Comparison of ENCODE assay signal across 30 cellular contexts in genomic region chr21:45199201-45199600, GRCh38.
"Had no signal": no experiment of that assay in that cellular context is flagged by ENCODE, and none has a peak within 500 bp of the region (broad histone marks: within the 10 kb centered on the region; RNA-seq: fewer than 3 reads in every experiment).

No MANE protein-coding gene starts in this region.

- H3K4me3 Mint-ChIP-seq: activated CD4-positive, alpha-beta memory T cell treated with anti-CD3 and anti-CD28 coated beads for 36 hours; activated CD4-positive, alpha-beta T cell treated with anti-CD3 and anti-CD28 coated beads for 36 hours; activated CD4-positive, alpha-beta T cell treated with anti-CD3 and anti-CD28 coated beads, Interleukin-2, amount 10 ng/mL, durations not matched to agents 24 days and 14 days; activated naive CD4-positive, alpha-beta T cell treated with anti-CD3 and anti-CD28 coated beads for 36 hours; activated naive CD8-positive, alpha-beta T cell; activated T-helper 1 cell treated with anti-CD3 and anti-CD28 coated beads, Interleukin-12 subunit alpha, Interleukin-12 subunit beta, Interleukin-2, Interleukin-4 antibody, amounts not matched to agents 30 ng/mL and 10 ng/mL and 1 ng/mL, durations not matched to agents 14 hours and 24 hours and 36 hours; central memory CD8-positive, alpha-beta T cell; T-cell; T-helper 1 cell treated with Interleukin-12 subunit alpha and Interleukin-12 subunit beta and Interleukin-4 antibody, amounts not matched to agents 30 μg/mL and 1 μg/mL, for 36 hours; T-helper 2 cell treated with Interferon-gamma antibody and Interleukin-4, amounts not matched to agents 5 μg/mL and 100 μg/mL, for 36 hours had no signal

- H3K27me3 ChIP-seq: brain microvascular endothelial cell, esophagus squamous epithelium, gastroesophageal sphincter, heart right ventricle had no signal

- H3K9me3 Mint-ChIP-seq: activated CD4-positive, alpha-beta memory T cell treated with anti-CD3 and anti-CD28 coated beads for 36 hours; activated CD4-positive, alpha-beta T cell treated with anti-CD3 and anti-CD28 coated beads, Interleukin-2, amount 10 ng/mL, durations not matched to agents 24 days and 14 days; activated naive CD4-positive, alpha-beta T cell treated with anti-CD3 and anti-CD28 coated beads for 36 hours; activated T-helper 1 cell treated with anti-CD3 and anti-CD28 coated beads, Interleukin-12 subunit alpha, Interleukin-12 subunit beta, Interleukin-2, Interleukin-4 antibody, amounts not matched to agents 30 ng/mL and 10 ng/mL and 1 ng/mL, durations not matched to agents 14 hours and 24 hours and 36 hours; activated T-helper 2 cell treated with anti-CD3 and anti-CD28 coated beads, Interferon-gamma antibody, Interleukin-2, Interleukin-4, amounts not matched to agents 10 μg/mL and 5 μg/mL and 100 μg/mL, durations not matched to agents 14 hours and 24 hours and 36 hours; central memory CD8-positive, alpha-beta T cell; T-cell; T-helper 1 cell treated with Interleukin-12 subunit alpha and Interleukin-12 subunit beta and Interleukin-4 antibody, amounts not matched to agents 30 μg/mL and 1 μg/mL, for 36 hours; T-helper 2 cell treated with Interferon-gamma antibody and Interleukin-4, amounts not matched to agents 5 μg/mL and 100 μg/mL, for 36 hours had no signal

- H3K27ac Mint-ChIP-seq: activated CD4-positive, alpha-beta memory T cell treated with anti-CD3 and anti-CD28 coated beads for 36 hours; activated CD4-positive, alpha-beta T cell treated with anti-CD3 and anti-CD28 coated beads for 36 hours; activated CD4-positive, alpha-beta T cell treated with anti-CD3 and anti-CD28 coated beads, Interleukin-2, amount 10 ng/mL, durations not matched to agents 24 days and 14 days; activated naive CD4-positive, alpha-beta T cell treated with anti-CD3 and anti-CD28 coated beads for 36 hours; activated naive CD8-positive, alpha-beta T cell; activated T-helper 1 cell treated with anti-CD3 and anti-CD28 coated beads, Interleukin-12 subunit alpha, Interleukin-12 subunit beta, Interleukin-2, Interleukin-4 antibody, amounts not matched to agents 30 ng/mL and 10 ng/mL and 1 ng/mL, durations not matched to agents 14 hours and 24 hours and 36 hours; activated T-helper 2 cell treated with anti-CD3 and anti-CD28 coated beads, Interferon-gamma antibody, Interleukin-2, Interleukin-4, amounts not matched to agents 10 μg/mL and 5 μg/mL and 100 μg/mL, durations not matched to agents 14 hours and 24 hours and 36 hours; T-cell; T-helper 1 cell treated with Interleukin-12 subunit alpha and Interleukin-12 subunit beta and Interleukin-4 antibody, amounts not matched to agents 30 μg/mL and 1 μg/mL, for 36 hours; T-helper 2 cell treated with Interferon-gamma antibody and Interleukin-4, amounts not matched to agents 5 μg/mL and 100 μg/mL, for 36 hours had no signal

- H3K4me1 ChIP-seq: esophagus squamous epithelium, gastroesophageal sphincter had no signal

- DNase-seq: activated CD4-positive, alpha-beta memory T cell treated with anti-CD3 and anti-CD28 coated beads for 36 hours; activated CD4-positive, alpha-beta T cell treated with anti-CD3 and anti-CD28 coated beads for 36 hours; activated CD4-positive, alpha-beta T cell treated with anti-CD3 and anti-CD28 coated beads, Interleukin-2, amount 10 ng/mL, durations not matched to agents 24 days and 14 days; activated CD4-positive, CD25-positive, alpha-beta regulatory T cell; activated CD4-positive, CD25-positive, alpha-beta regulatory T cell treated with anti-CD3 and anti-CD28 coated beads, Interleukin-2, amount 50 U/mL, for 72 hours; activated CD8-positive, alpha-beta memory T cell treated with anti-CD3 and anti-CD28 coated beads, Interleukin-2, amount 50 U/mL, for 4 hours; activated effector memory CD4-positive, alpha-beta T cell treated with anti-CD3 and anti-CD28 coated beads, Interleukin-2, amount 50 U/mL, for 16 hours; activated naive CD4-positive, alpha-beta T cell treated with anti-CD3 and anti-CD28 coated beads for 36 hours; activated T-cell treated with anti-CD3 and anti-CD28 coated beads, Interleukin-2, amount 50 U/mL, for 1 hour; activated T-cell treated with anti-CD3 and anti-CD28 coated beads, Interleukin-2, amount 50 U/mL, for 48 hours; amniotic stem cell; anterior cingulate cortex; brain microvascular endothelial cell; cortex of kidney; dermis blood vessel endothelial cell; effector CD4-positive, alpha-beta T cell; esophagus squamous epithelium; foreskin melanocyte; heart right ventricle; SW 1271; T-cell; T1000 had no signal

- H3K9me3 ChIP-seq: esophagus squamous epithelium, gastroesophageal sphincter, heart right ventricle had no signal

- H3K27me3 Mint-ChIP-seq: activated CD4-positive, alpha-beta memory T cell treated with anti-CD3 and anti-CD28 coated beads for 36 hours; activated CD4-positive, alpha-beta T cell treated with anti-CD3 and anti-CD28 coated beads for 36 hours; activated CD4-positive, alpha-beta T cell treated with anti-CD3 and anti-CD28 coated beads, Interleukin-2, amount 10 ng/mL, durations not matched to agents 24 days and 14 days; activated naive CD8-positive, alpha-beta T cell; central memory CD8-positive, alpha-beta T cell; T-cell had no signal

- H3K4me3 ChIP-seq: esophagus squamous epithelium, gastroesophageal sphincter, heart right ventricle had no signal

- H3K27ac ChIP-seq: brain microvascular endothelial cell, epithelial cell of prostate, esophagus squamous epithelium, gastroesophageal sphincter, heart right ventricle had no signal

- ATAC-seq: activated CD4-positive, alpha-beta T cell treated with anti-CD3 and anti-CD28 coated beads for 36 hours; gastroesophageal sphincter; heart right ventricle; T-cell had no signal
